ENCODE assay signal across 1 cellular context in the genomic region with DNA sequence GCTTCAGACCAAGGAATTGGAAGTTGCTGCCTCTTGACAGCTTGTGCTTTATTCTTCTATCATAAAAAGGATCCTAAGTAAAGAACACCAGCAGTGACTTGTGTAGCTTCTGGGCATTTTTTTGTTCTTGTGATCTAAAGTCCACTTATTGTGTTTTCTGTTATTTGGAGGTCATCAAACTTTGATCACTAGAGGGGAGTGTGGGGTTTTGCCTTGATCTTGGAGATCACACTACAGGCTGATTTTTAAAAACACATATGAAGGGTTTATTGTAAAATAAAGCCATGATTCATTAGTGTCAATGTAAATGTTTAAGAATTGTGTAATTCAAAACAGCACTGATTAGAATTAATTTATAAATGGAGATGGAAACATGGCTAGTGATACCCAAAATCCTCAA.
TF ChIP-seq lines count a peak whose summit lies in the region.

No MANE protein-coding gene starts in this region.

TF ChIP-seq in GM12878, 131 proteins besides CTCF, POLR2A, EP300 and RAD21:
- TF ChIP-seq RUNX3 (IDR thresholded peaks at IDR 0.05; ENCODE audit: low read length) (no peak), NKRF (conservative IDR thresholded peaks at IDR 0.05) (no peak), SUZ12 (IDR thresholded peaks at IDR 0.05; ENCODE audit: unreplicated experiment) (no peak), ZBED1 (IDR thresholded peaks at IDR 0.05; ENCODE audit: borderline replicate concordance) (no peak), NRF1 (conservative IDR thresholded peaks at IDR 0.05; ENCODE audit: low read depth, low read length) (no peak), NBN (IDR thresholded peaks at IDR 0.05) (no peak), SMARCA5 (IDR thresholded peaks at IDR 0.05) (no peak), PAX8 (IDR thresholded peaks at IDR 0.05) (no peak), CEBPZ (IDR thresholded peaks at IDR 0.05; ENCODE audit: low read depth, low read length) (no peak), IRF4 (IDR thresholded peaks at IDR 0.05; ENCODE audit: low read depth, low read length) (no peak), TCF12 (IDR thresholded peaks at IDR 0.05; ENCODE audit: low read depth, low read length) (no peak), TAF1 (IDR thresholded peaks at IDR 0.05; ENCODE audit: borderline replicate concordance, low read depth, low read length) (no peak), SMAD1 (IDR thresholded peaks at IDR 0.05; ENCODE audit: low read depth, partially characterized antibody) (no peak)
- TF ChIP-seq, protein P1, sequence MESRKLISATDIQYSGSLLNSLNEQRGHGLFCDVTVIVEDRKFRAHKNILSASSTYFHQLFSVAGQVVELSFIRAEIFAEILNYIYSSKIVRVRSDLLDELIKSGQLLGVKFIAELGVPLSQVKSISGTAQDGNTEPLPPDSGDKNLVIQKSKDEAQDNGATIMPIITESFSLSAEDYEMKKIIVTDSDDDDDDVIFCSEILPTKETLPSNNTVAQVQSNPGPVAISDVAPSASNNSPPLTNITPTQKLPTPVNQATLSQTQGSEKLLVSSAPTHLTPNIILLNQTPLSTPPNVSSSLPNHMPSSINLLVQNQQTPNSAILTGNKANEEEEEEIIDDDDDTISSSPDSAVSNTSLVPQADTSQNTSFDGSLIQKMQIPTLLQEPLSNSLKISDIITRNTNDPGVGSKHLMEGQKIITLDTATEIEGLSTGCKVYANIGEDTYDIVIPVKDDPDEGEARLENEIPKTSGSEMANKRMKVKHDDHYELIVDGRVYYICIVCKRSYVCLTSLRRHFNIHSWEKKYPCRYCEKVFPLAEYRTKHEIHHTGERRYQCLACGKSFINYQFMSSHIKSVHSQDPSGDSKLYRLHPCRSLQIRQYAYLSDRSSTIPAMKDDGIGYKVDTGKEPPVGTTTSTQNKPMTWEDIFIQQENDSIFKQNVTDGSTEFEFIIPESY (IDR thresholded peaks at IDR 0.05): no peak
- TF ChIP-seq, protein P2, sequence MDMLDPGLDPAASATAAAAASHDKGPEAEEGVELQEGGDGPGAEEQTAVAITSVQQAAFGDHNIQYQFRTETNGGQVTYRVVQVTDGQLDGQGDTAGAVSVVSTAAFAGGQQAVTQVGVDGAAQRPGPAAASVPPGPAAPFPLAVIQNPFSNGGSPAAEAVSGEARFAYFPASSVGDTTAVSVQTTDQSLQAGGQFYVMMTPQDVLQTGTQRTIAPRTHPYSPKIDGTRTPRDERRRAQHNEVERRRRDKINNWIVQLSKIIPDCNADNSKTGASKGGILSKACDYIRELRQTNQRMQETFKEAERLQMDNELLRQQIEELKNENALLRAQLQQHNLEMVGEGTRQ (IDR thresholded peaks at IDR 0.05; ENCODE audit: borderline replicate concordance, low read depth, low read length): no peak
- TF ChIP-seq, protein P3, sequence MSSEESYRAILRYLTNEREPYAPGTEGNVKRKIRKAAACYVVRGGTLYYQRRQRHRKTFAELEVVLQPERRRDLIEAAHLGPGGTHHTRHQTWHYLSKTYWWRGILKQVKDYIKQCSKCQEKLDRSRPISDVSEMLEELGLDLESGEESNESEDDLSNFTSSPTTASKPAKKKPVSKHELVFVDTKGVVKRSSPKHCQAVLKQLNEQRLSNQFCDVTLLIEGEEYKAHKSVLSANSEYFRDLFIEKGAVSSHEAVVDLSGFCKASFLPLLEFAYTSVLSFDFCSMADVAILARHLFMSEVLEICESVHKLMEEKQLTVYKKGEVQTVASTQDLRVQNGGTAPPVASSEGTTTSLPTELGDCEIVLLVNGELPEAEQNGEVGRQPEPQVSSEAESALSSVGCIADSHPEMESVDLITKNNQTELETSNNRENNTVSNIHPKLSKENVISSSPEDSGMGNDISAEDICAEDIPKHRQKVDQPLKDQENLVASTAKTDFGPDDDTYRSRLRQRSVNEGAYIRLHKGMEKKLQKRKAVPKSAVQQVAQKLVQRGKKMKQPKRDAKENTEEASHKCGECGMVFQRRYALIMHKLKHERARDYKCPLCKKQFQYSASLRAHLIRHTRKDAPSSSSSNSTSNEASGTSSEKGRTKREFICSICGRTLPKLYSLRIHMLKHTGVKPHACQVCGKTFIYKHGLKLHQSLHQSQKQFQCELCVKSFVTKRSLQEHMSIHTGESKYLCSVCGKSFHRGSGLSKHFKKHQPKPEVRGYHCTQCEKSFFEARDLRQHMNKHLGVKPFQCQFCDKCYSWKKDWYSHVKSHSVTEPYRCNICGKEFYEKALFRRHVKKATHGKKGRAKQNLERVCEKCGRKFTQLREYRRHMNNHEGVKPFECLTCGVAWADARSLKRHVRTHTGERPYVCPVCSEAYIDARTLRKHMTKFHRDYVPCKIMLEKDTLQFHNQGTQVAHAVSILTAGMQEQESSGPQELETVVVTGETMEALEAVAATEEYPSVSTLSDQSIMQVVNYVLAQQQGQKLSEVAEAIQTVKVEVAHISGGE (CRISPR knock-in tag; IDR thresholded peaks at IDR 0.05): no peak
